In the genomic region with DNA sequence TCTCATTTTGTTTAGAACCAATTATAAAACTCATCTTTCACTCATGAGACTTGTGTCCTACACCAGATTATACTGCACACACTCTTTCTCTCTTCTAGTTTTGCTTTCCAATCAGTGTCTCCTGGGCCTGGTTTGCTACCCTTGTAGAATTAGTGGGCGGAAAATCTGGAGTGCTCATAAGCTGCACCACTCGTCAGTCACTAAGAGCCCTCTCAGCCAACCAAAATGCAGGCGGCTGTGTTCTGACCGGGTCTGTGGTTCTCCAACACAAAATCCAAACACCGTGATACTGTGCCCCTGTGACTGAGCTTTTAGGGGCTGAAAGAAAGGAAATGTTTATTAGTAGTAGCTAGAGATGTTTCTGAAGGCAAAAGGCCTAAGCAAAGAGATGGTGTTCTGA, we compare ENCODE assay signal across 14 cellular contexts.
DNase-seq lines count a peak whose midpoint lies in the region; ATAC-seq and TF ChIP-seq lines count a peak whose summit lies in the region.
"Had no signal": no experiment of that assay in that cellular context is flagged by ENCODE, and none has a peak within 500 bp of the region (broad histone marks: within the 10 kb centered on the region; RNA-seq: fewer than 3 reads in every experiment).

No MANE protein-coding gene starts in this region.

- no peak overlapping the region for H2AFZ ChIP-seq in PC-9

- H3K79me2 ChIP-seq in PC-9 (ENCODE audit: low read depth) = no peaks in the 10 kb centered on the region

- H3K4me3 ChIP-seq in H7 (ENCODE audit: insufficient read depth, low read depth, low read length) (no peak overlapping the region), lower lobe of right lung (no peak overlapping the region), PC-9 (no peak overlapping the region)

- H3K27ac ChIP-seq in lower lobe of right lung = no peak overlapping the region
- H3K27ac ChIP-seq in PC-9 = no peak overlapping the region
- H3K27ac ChIP-seq: KMS-11 had no signal

- no TSS peak for BruUV-seq in PC-9 (replicated peaks; lab: Mats Ljungman, UMichigan)

- H3K9me2 ChIP-seq in PC-9 (ENCODE audit: insufficient read depth) = no peaks in the 10 kb centered on the region

- CTCF ChIA-PET in PC-9 (lab: Charles Lee) = interaction anchor here (0.6 kb wide), 1 partner anchor 26 kb away, joined by 8 read pairs; no protein-coding TSS in a partner anchor

- no peaks in the 10 kb centered on the region for H3F3A ChIP-seq in PC-9 (ENCODE audit: insufficient read depth, low read depth)

- H4K20me1 ChIP-seq in PC-9 (ENCODE audit: insufficient read depth) = no peaks in the 10 kb centered on the region

- no peaks in the 10 kb centered on the region for H3K9me3 ChIP-seq in lower lobe of right lung
- no peaks in the 10 kb centered on the region for H3K9me3 ChIP-seq in PC-9 (ENCODE audit: insufficient read depth, low read depth)
- H3K9me3 ChIP-seq: BE2C had no signal

- H3K4me1 ChIP-seq in lower lobe of right lung (no peaks in the 10 kb centered on the region), PC-9 (replicated peaks; ENCODE audit: insufficient read depth) (no peaks in the 10 kb centered on the region)
- H3K4me1 ChIP-seq: BE2C had no signal

- ATAC-seq in lower lobe of right lung = peak; percentile 47 to 65
- ATAC-seq in HG03442 (IDR thresholded peaks at IDR 0.05; ENCODE audit: unreplicated experiment) = no peak
- ATAC-seq: CD8-positive, alpha-beta T cell; HepG2 had no signal

- POLR2A ChIA-PET in PC-9 (lab: Charles Lee; ENCODE audit: unreplicated experiment) = no interaction called here

- DNase-seq in H7 (peak; percentile 2), NCI-H1436 (lab: John Stamatoyannopoulos, UW) (peak; percentile 60), NCI-H524 treated with DMSO at 0.1 percent for 48 hours (lab: John Stamatoyannopoulos, UW) (peak; percentile 19), lower lobe of right lung (no peak), dermis blood vessel endothelial cell (no peak), PC-9 (no peak)
- DNase-seq: BE2C; CD8-positive, alpha-beta T cell; NCI-H748 treated with DMSO at 0.1 percent for 48 hours; SHP77 treated with DMSO at 0.1 percent for 48 hours; T-helper 2 cell had no signal

- H3K4me2 ChIP-seq in PC-9 = no peak overlapping the region
- H3K4me2 ChIP-seq: KMS-11 had no signal

- no peak for TF ChIP-seq CTCF in lower lobe of right lung (IDR thresholded peaks at IDR 0.05)
- TF ChIP-seq CTCF in PC-9 (conservative IDR thresholded peaks at IDR 0.05) = no peak

- no peaks in the 10 kb centered on the region for H3K27me3 ChIP-seq in H7 (ENCODE audit: control insufficient read depth, insufficient read depth, low read length)
- H3K27me3 ChIP-seq in lower lobe of right lung (ENCODE audit: low read depth) = no peaks in the 10 kb centered on the region
- no peaks in the 10 kb centered on the region for H3K27me3 ChIP-seq in PC-9 (ENCODE audit: insufficient read depth, low read depth)

- H3K36me3 ChIP-seq in H7 (replicated peaks; ENCODE audit: control insufficient read depth, insufficient read depth, low read length) (no peaks in the 10 kb centered on the region), lower lobe of right lung (no peaks in the 10 kb centered on the region), PC-9 (ENCODE audit: low read depth) (no peaks in the 10 kb centered on the region)
- H3K36me3 ChIP-seq: BE2C had no signal

- intact Hi-C loops in lower lobe of right lung (cut with DNase I) = no loop called here
- intact Hi-C loops in PC-9 (cut with micrococcal nuclease; ENCODE audit: unreplicated experiment) = no loop called here

Comparison
In these comparisons a context has a peak if more than half of its experiments do, and no peak if none do; other contexts are left out.
1. DNase-seq: peak in H7 (single experiment), NCI-H1436 (single experiment) and NCI-H524 treated with DMSO at 0.1 percent for 48 hours (single experiment); none in lower lobe of right lung (single experiment), dermis blood vessel endothelial cell (single experiment) and PC-9 (0 of 2).